ENCODE assay signal across 10 cellular contexts in the genomic region with DNA sequence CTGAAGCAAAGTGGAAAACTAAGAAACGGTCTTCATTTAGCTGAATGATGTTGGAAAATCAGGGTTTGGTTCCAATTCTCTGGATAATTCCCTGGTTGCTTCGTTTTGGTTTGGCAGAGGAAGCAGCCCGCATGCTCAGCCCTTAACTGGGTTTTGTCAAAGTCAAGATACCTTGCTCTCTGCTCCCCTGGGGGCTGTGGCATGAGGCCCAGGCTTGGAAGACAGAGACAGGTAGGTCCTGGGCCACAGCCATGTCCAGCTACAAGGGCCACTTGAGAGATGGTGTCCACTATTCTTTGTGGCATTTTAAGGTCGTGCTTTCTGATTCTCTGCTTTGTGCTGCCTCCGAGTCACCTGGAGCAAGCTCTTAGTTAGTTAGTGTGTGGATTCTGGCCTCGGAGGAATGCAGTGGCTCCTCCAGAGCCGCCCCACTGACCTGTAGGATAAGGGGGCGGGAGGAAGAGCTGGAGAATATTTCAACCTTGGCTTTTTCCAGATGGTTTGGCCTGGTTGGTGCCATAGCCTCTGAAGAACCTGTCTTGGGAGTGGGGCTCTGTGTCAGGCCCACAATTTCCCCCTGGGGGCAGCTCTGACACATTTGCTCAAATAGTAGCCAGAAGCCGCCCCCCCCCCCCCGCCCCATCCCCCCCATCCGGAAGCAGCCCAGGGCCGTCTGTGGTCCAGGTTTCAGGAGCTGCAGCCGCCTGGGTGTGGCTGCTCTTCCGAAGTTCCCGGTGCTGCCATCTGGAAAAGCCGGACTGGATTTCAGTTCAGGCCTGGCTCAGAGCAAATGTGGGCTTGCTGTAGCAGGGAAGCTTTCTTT.
DNase-seq lines count a peak whose midpoint lies in the region; ATAC-seq and TF ChIP-seq lines count a peak whose summit lies in the region.
"Had no signal": no experiment of that assay in that cellular context is flagged by ENCODE, and none has a peak within 500 bp of the region (broad histone marks: within the 10 kb centered on the region; RNA-seq: fewer than 3 reads in every experiment).

No MANE protein-coding gene starts in this region.

- H3F3A ChIP-seq in PC-3 (ENCODE audit: low read length, unreplicated experiment): no peaks in the 10 kb centered on the region

- no TSS peak for BruUV-seq in PC-3 (replicated peaks; lab: Mats Ljungman, UMichigan)

- ATAC-seq in PC-3 (peak; percentile 73), foreskin keratinocyte (peak; percentile 57), HG02973 (IDR thresholded peaks at IDR 0.05; ENCODE audit: unreplicated experiment) (no peak), GM21381 (IDR thresholded peaks at IDR 0.05; ENCODE audit: unreplicated experiment) (no peak)
- ATAC-seq: activated CD8-positive, alpha-beta memory T cell treated with anti-CD3 and anti-CD28 coated beads, Interleukin-2, amount 10 ng/mL, durations not matched to agents 7 days and 5 days had no signal

- TF ChIP-seq CTCF in PC-3 (conservative IDR thresholded peaks at IDR 0.05; ENCODE audit: low read depth, low read length) (no peak), foreskin keratinocyte (conservative IDR thresholded peaks at IDR 0.05) (no peak)

- H4K20me1 ChIP-seq in BLaER1 (peaks cover 13% of the 10 kb centered on the region; the same call in 1 of the 2 replicates), PC-3 (ENCODE audit: low read length) (no peaks in the 10 kb centered on the region)

- intact Hi-C loops in PC-3 (cut with micrococcal nuclease): loop anchor here (1.0 kb wide), 1 partner anchor 147 kb away; the partner anchor contains the start of gene NHS

- no peaks in the 10 kb centered on the region for H3K9me2 ChIP-seq in PC-3 (replicated peaks; ENCODE audit: low read length)

- H3K4me2 ChIP-seq in BLaER1 (peak overlapping the region; percentile 13; the same call in 1 of the 2 replicates), PC-3 (ENCODE audit: low read length) (peak overlapping the region; percentile 45)

- peaks cover 15% of the 10 kb centered on the region for H3K4me1 ChIP-seq in BLaER1
- peaks cover 12% of the 10 kb centered on the region for H3K4me1 ChIP-seq in PC-3 (ENCODE audit: insufficient read depth, low read length)
- no peaks in the 10 kb centered on the region for H3K4me1 ChIP-seq in foreskin keratinocyte

- CTCF ChIA-PET in PC-3 (lab: Charles Lee): interaction anchor here (0.6 to 0.7 kb wide), 4 partner anchors 21 to 285 kb away, joined by 3 to 12 read pairs (median 8); no protein-coding TSS in a partner anchor

- no peak overlapping the region for H2AFZ ChIP-seq in PC-3 (ENCODE audit: low read length)

- DNase-seq in H7: peak; percentile 75
- DNase-seq in PC-3: peak; percentile 69
- DNase-seq in foreskin keratinocyte: peak in 1 of 2 donors; percentile 34
- DNase-seq in anterior cingulate cortex (lab: John Stamatoyannopoulos, UW): no peak
- no peak for DNase-seq in effector CD8-positive, alpha-beta T cell (lab: John Stamatoyannopoulos, UW)
- DNase-seq: activated CD8-positive, alpha-beta memory T cell treated with anti-CD3 and anti-CD28 coated beads, Interleukin-2, amount 10 ng/mL, durations not matched to agents 7 days and 5 days had no signal

- POLR2A ChIA-PET in PC-3 (lab: Charles Lee; ENCODE audit: unreplicated experiment): interaction anchor here (0.5 kb wide), 1 partner anchor 48 kb away, joined by 4 read pairs; no protein-coding TSS in a partner anchor

- H3K27ac ChIP-seq in BLaER1 (no peak overlapping the region), PC-3 (ENCODE audit: low read length) (peak overlapping the region; percentile 57), foreskin keratinocyte (no peak overlapping the region)
- H3K27ac ChIP-seq: SJSA1 had no signal

- H3K4me3 ChIP-seq in BLaER1 (no peak overlapping the region), H7 (ENCODE audit: insufficient read depth, low read depth, low read length) (no peak overlapping the region), PC-3 (ENCODE audit: low read length) (no peak overlapping the region)
- H3K4me3 ChIP-seq: SJSA1 had no signal

- no peak overlapping the region for H3K9ac ChIP-seq in BLaER1
- peak overlapping the region; percentile 14; the same call in 1 of the 2 replicates for H3K9ac ChIP-seq in PC-3 (ENCODE audit: low read length)

- H3K36me3 ChIP-seq in BLaER1 (no peaks in the 10 kb centered on the region), H7 (replicated peaks; ENCODE audit: control insufficient read depth, insufficient read depth, low read length) (no peaks in the 10 kb centered on the region), PC-3 (ENCODE audit: low read depth, low read length) (no peaks in the 10 kb centered on the region)
- H3K36me3 ChIP-seq: SJSA1 had no signal

- H3K9me3 ChIP-seq in BLaER1: 0 out of 2 replicates have a peak, but pooled peaks cover 5% of the 10 kb centered on the region
- no peaks in the 10 kb centered on the region for H3K9me3 ChIP-seq in PC-3 (ENCODE audit: low read length)
- H3K9me3 ChIP-seq: SJSA1 had no signal

- peaks cover 7% of the 10 kb centered on the region; the same call in 1 of the 2 replicates for H3K79me2 ChIP-seq in PC-3 (ENCODE audit: low read length)

- H3K27me3 ChIP-seq in BLaER1: peaks cover 99% of the 10 kb centered on the region
- no peaks in the 10 kb centered on the region for H3K27me3 ChIP-seq in H7 (ENCODE audit: control insufficient read depth, insufficient read depth, low read length)
- H3K27me3 ChIP-seq in PC-3 (ENCODE audit: low read length): no peaks in the 10 kb centered on the region
- H3K27me3 ChIP-seq in foreskin keratinocyte: no peaks in the 10 kb centered on the region
- H3K27me3 ChIP-seq: SJSA1 had no signal

Comparison
In these comparisons a context has a peak if more than half of its experiments do, and no peak if none do; other contexts are left out.
1. DNase-seq: peak in H7 (single experiment) and PC-3 (single experiment); none in anterior cingulate cortex (0 of 58) and effector CD8-positive, alpha-beta T cell (single experiment).
2. ATAC-seq: peak in PC-3 (single experiment) and foreskin keratinocyte (single experiment); none in HG02973 (single experiment) and GM21381 (single experiment).